ENCODE assay signal across 8 cellular contexts in genomic region chr1:52142220-52143153, GRCh38. TPM values are rescaled to one million over a fixed set of nuclear protein-coding genes. Genes with fewer than 3 reads are reported as not detected.
DNase-seq lines count a peak whose midpoint lies in the region; ATAC-seq and TF ChIP-seq lines count a peak whose summit lies in the region.

No MANE protein-coding gene starts in this region.

- H3K27me3 Mint-ChIP-seq in IgD-negative memory B cell = peaks cover 26% of the 10 kb centered on the region

- intact Hi-C loops in sciatic nerve (cut with DNase I) = no loop called here

- peak overlapping the region; percentile 90 for H3K9ac ChIP-seq in iPS-15b (ENCODE audit: low read depth, low read length)

- no peaks in the 10 kb centered on the region for H3K9me3 Mint-ChIP-seq in IgD-negative memory B cell

- peaks cover 14 to 26% (median 23%) of the 10 kb centered on the region in 3 donors for H3K4me1 Mint-ChIP-seq in IgD-negative memory B cell

- ATAC-seq in GM21528 (IDR thresholded peaks at IDR 0.05; ENCODE audit: low FRiP score, unreplicated experiment) (peak; percentile 40), sciatic nerve (peak; percentile 78), GM21576 (IDR thresholded peaks at IDR 0.05; ENCODE audit: unreplicated experiment) (no peak)

- H3K9me3 ChIP-seq in iPS-15b (ENCODE audit: control insufficient read depth, insufficient read depth, low read length) = no peaks in the 10 kb centered on the region

- in situ Hi-C loops in astrocyte of the spinal cord (cut with HindIII; ENCODE audit: low sequenced_read_pairs) = no loop called here

- H3K4me3 ChIP-seq in astrocyte of the spinal cord (ENCODE audit: low read depth, low read length) (peak overlapping the region; percentile 78), iPS-15b (ENCODE audit: low read depth, low read length) (peak overlapping the region; percentile 93)

- no peaks in the 10 kb centered on the region for H3K36me3 ChIP-seq in iPS-15b (ENCODE audit: control insufficient read depth, insufficient read depth, low read length)

- DNase-seq in EL = peak; percentile 67
- peak; percentile 7 for DNase-seq in SKM-1 (lab: John Stamatoyannopoulos, UW; ENCODE audit: unreplicated experiment)
- peak; percentile 62 for DNase-seq in astrocyte of the spinal cord (ENCODE audit: low read depth, low spot score)
- DNase-seq in sciatic nerve (ENCODE audit: low spot score) = peak; percentile 63

- H3K4me1 ChIP-seq in iPS-15b (ENCODE audit: control insufficient read depth, insufficient read depth, low read length) = peaks cover 5% of the 10 kb centered on the region

- peak overlapping the region; percentile 2 to 47 (median 27) for H3K27ac Mint-ChIP-seq in IgD-negative memory B cell

- H3K27me3 ChIP-seq in iPS-15b (ENCODE audit: control insufficient read depth, insufficient read depth, low read length) = peaks cover 16% of the 10 kb centered on the region

- no peaks in the 10 kb centered on the region for H3K36me3 Mint-ChIP-seq in IgD-negative memory B cell

- peak overlapping the region; percentile 80 to 93 (median 88) for H3K4me3 Mint-ChIP-seq in IgD-negative memory B cell

- no peak for TF ChIP-seq CTCF in astrocyte of the spinal cord (IDR thresholded peaks at IDR 0.05; ENCODE audit: low read depth, low read length)

RNA-seq across cellular contexts. Expression of gene ZFYVE9, which starts 0.6 kb away (rescaled TPM):
- polyA plus RNA-seq in IgD-negative memory B cell = 0.78 TPM
- 35.8 TPM for total RNA-seq in sciatic nerve

Comparison
In these comparisons a context has a peak if more than half of its experiments do, and no peak if none do; other contexts are left out.
1. DNase-seq: peak in every context shown above with its lines; median percentile 67 in EL; 63 in sciatic nerve; 62 in astrocyte of the spinal cord; 7 in SKM-1.